In the genomic region with DNA sequence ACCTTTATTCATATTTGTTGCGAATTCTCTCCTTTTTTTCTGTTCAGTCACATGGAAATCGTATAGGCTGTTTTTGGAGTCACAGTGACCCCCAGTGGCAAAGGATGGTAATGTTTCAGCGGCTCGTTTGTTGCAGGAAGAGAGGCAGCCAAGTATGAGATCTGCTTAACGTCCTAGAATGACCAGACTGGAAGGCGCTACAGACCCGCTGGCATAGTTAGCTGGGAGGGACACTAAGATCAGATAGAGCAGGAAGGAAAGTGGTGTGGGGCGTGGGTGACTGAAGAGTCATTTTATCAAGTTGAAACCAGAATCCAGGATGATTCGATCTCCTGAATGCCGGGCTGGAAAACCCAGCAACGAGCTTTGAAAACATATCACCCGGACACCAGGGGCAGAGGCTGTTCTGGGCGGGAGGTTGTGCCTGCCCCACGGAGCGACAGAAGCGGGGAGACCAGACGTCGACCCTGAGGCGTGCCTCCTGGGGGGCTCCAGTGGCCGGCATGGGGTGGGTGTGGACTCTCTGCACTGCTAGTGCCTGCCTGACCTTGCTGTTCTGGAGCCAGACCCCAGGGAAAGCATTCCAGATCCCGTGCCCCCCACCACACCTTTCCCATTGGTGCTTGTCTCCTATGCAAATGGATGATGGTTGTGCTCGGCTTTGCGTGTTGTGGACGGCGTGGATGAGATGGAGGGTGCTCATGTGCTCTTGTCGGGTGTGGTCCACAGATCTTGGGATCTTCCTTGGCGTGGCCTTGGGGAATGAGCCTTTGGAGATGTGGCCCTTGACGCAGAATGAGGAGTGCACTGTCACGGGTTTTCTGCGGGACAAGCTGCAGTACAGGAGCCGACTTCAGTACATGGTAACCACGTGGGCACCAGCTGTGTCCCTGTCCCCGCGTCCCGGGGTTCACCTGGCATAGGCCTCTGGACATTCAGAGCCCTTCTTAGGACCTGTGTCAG, we compare ENCODE assay signal across 1 cellular context.
A peak's percentile ranks its signal among the peaks of the same experiment; 100 is the strongest.
TF ChIP-seq lines count a peak whose summit lies in the region.

No MANE protein-coding gene starts in this region.

TF ChIP-seq in K562, 482 proteins besides CTCF, POLR2A, EP300 and RAD21 (continued from another document and continues in another):
- no peak for TF ChIP-seq NFE2L1 (tag; IDR thresholded peaks at IDR 0.05; ENCODE audit: borderline replicate concordance, low read depth)
- no peak for TF ChIP-seq KLF13 (tag; IDR thresholded peaks at IDR 0.05; ENCODE audit: borderline replicate concordance, low read depth)
- TF ChIP-seq PRMT5 (CRISPR knock-in tag; IDR thresholded peaks at IDR 0.05) = no peak
- TF ChIP-seq YY1 (IDR thresholded peaks at IDR 0.05; ENCODE audit: borderline replicate concordance in 1 of 3, control insufficient read depth in 1 of 3, extremely low read depth in 1 of 3, insufficient read depth in 3 of 3, insufficient read length in 1 of 3, insufficient replicate concordance in 2 of 3, low read depth in 1 of 3, low read length in 2 of 3) = no peak
- TF ChIP-seq, protein P1, sequence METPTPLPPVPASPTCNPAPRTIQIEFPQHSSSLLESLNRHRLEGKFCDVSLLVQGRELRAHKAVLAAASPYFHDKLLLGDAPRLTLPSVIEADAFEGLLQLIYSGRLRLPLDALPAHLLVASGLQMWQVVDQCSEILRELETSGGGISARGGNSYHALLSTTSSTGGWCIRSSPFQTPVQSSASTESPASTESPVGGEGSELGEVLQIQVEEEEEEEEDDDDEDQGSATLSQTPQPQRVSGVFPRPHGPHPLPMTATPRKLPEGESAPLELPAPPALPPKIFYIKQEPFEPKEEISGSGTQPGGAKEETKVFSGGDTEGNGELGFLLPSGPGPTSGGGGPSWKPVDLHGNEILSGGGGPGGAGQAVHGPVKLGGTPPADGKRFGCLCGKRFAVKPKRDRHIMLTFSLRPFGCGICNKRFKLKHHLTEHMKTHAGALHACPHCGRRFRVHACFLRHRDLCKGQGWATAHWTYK (CRISPR knock-in tag; IDR thresholded peaks at IDR 0.05) = no peak
- no peak for TF ChIP-seq SAP30 (IDR thresholded peaks at IDR 0.05; ENCODE audit: borderline replicate concordance, insufficient read depth, low read depth, low read length, poor library complexity, severe bottlenecking)
- no peak for TF ChIP-seq HMG20A (CRISPR knock-in tag; conservative IDR thresholded peaks at IDR 0.05)
- peak; percentile 85 for TF ChIP-seq MYC (IDR thresholded peaks at IDR 0.05; ENCODE audit: low read depth, low read length)
- no peak for TF ChIP-seq MYC (CRISPR knock-in tag; IDR thresholded peaks at IDR 0.05; ENCODE audit: borderline replicate concordance, low read depth)
- no peak for TF ChIP-seq ZBTB49 (CRISPR knock-in tag; IDR thresholded peaks at IDR 0.05; ENCODE audit: borderline replicate concordance)
- TF ChIP-seq MXI1 (IDR thresholded peaks at IDR 0.05; ENCODE audit: low read depth, low read length) = no peak
- no peak for TF ChIP-seq BCOR (IDR thresholded peaks at IDR 0.05)
- no peak for TF ChIP-seq ZNF75A (CRISPR knock-in tag; IDR thresholded peaks at IDR 0.05)
- TF ChIP-seq, protein P2, sequence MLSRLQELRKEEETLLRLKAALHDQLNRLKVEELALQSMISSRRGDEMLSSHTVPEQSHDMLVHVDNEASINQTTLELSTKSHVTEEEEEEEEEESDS (CRISPR knock-in tag; IDR thresholded peaks at IDR 0.05) = no peak
- no peak for TF ChIP-seq HOXB6 (CRISPR knock-in tag; IDR thresholded peaks at IDR 0.05; ENCODE audit: borderline replicate concordance)
- no peak for TF ChIP-seq BMI1 (IDR thresholded peaks at IDR 0.05; ENCODE audit: low read length)
- no peak for TF ChIP-seq RNF2 (IDR thresholded peaks at IDR 0.05)
- no peak for TF ChIP-seq NR4A1 (CRISPR knock-in tag; IDR thresholded peaks at IDR 0.05)
- TF ChIP-seq NR4A1 (tag; IDR thresholded peaks at IDR 0.05) = no peak
- no peak for TF ChIP-seq SRSF9 (IDR thresholded peaks at IDR 0.05; ENCODE audit: borderline replicate concordance, low read depth, low read length)
- TF ChIP-seq CHD4 (IDR thresholded peaks at IDR 0.05; ENCODE audit: insufficient read depth, insufficient replicate concordance, low read depth, low read length, poor library complexity, severe bottlenecking) = no peak
- no peak for TF ChIP-seq ATF6 (CRISPR knock-in tag; IDR thresholded peaks at IDR 0.05)
- no peak for TF ChIP-seq KAT8 (IDR thresholded peaks at IDR 0.05; ENCODE audit: low read depth)
- TF ChIP-seq TEAD2 (tag; IDR thresholded peaks at IDR 0.05) = no peak
- TF ChIP-seq SMARCA4 (IDR thresholded peaks at IDR 0.05) = peak; percentile 72; the same call in 1 of the 2 replicates
- no peak for TF ChIP-seq HEY1 (CRISPR knock-in tag; IDR thresholded peaks at IDR 0.05; ENCODE audit: borderline replicate concordance)
- TF ChIP-seq ZNF224 (CRISPR knock-in tag; IDR thresholded peaks at IDR 0.05) = no peak
- no peak; the same call in 1 of the 2 replicates for TF ChIP-seq NFATC3 (IDR thresholded peaks at IDR 0.05)
- no peak for TF ChIP-seq IRF9 (tag; IDR thresholded peaks at IDR 0.05)
- TF ChIP-seq NRF1 (conservative IDR thresholded peaks at IDR 0.05 in 1 of 2, IDR thresholded peaks at IDR 0.05 in 1 of 2) = 0 out of 4 replicates have a peak, but pooled peaks of 1 of the 2 experiments have one; percentile 11
- TF ChIP-seq FOXA1 (IDR thresholded peaks at IDR 0.05; ENCODE audit: borderline replicate concordance) = no peak
- TF ChIP-seq SMC3 (conservative IDR thresholded peaks at IDR 0.05; ENCODE audit: insufficient read depth, low read depth, low read length) = peak; percentile 84
- TF ChIP-seq TBP (optimal IDR thresholded peaks at IDR 0.05; ENCODE audit: low read depth, low read length) = peak; percentile 37
- TF ChIP-seq SAFB (IDR thresholded peaks at IDR 0.05; ENCODE audit: borderline replicate concordance, low read depth, low read length) = no peak
- TF ChIP-seq ZNF133 (CRISPR knock-in tag; IDR thresholded peaks at IDR 0.05) = no peak
- TF ChIP-seq ZNF3 (CRISPR knock-in tag; IDR thresholded peaks at IDR 0.05) = no peak
- no peak for TF ChIP-seq RFX1 (IDR thresholded peaks at IDR 0.05)
- TF ChIP-seq BRCA1 (IDR thresholded peaks at IDR 0.05) = no peak
- TF ChIP-seq BRCA1 (CRISPR knock-in tag; IDR thresholded peaks at IDR 0.05) = no peak
- peak in 1 of 2 experiments; percentile 35 for TF ChIP-seq AFF1 (IDR thresholded peaks at IDR 0.05; ENCODE audit: low read depth in 1 of 2, partially characterized antibody in 2 of 2)
- no peak for TF ChIP-seq RBM34 (IDR thresholded peaks at IDR 0.05; ENCODE audit: borderline replicate concordance, insufficient read depth, low read length)
- no peak for TF ChIP-seq CSDE1 (IDR thresholded peaks at IDR 0.05)
- 0 out of 2 replicates have a peak, but pooled peaks have one; percentile 9 for TF ChIP-seq MTA2 (IDR thresholded peaks at IDR 0.05; ENCODE audit: low read depth)
